Comparison of ENCODE assay signal across 19 cellular contexts in the genomic region with DNA sequence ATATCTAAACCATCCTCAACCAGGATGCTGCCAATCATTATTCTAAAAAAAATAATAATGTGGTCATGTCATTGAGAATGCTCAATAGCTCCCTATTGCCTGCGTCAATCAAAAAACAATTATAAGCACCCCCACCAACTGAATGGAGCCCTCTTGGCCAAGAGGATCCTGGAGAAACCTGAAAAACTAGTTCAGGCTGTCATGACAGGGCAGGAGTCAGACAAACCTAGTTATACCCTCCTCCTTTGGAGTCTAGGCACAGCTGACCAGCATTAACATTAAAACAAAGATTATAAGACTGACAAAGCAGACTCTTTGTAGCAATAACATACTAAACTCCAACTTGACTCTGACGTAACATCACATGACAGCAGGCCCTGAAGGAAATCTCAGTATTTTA.
A peak's percentile ranks its signal among the peaks of the same experiment; 100 is the strongest.
DNase-seq lines count a peak whose midpoint lies in the region; ATAC-seq and TF ChIP-seq lines count a peak whose summit lies in the region.
"Had no signal": no experiment of that assay in that cellular context is flagged by ENCODE, and none has a peak within 500 bp of the region (broad histone marks: within the 10 kb centered on the region; RNA-seq: fewer than 3 reads in every experiment).

No MANE protein-coding gene starts in this region.

- no peak overlapping the region for H3K18ac ChIP-seq in trophoblast cell (ENCODE audit: low read length)

- H3K4me1 ChIP-seq in endodermal cell (ENCODE audit: control insufficient read depth, insufficient read depth, low read length) (peaks cover 13% of the 10 kb centered on the region), trophoblast cell (ENCODE audit: control insufficient read depth in 1 of 2, insufficient read depth in 2 of 2, low read length in 2 of 2) (peaks cover 0 to 2% of the 10 kb centered on the region in 2 experiments), right lobe of liver (no peaks in the 10 kb centered on the region)
- H3K4me1 ChIP-seq: BE2C had no signal

- H3K4me3 ChIP-seq in endodermal cell (ENCODE audit: low read length) (peak overlapping the region; percentile 10), trophoblast cell (ENCODE audit: low read depth, low read length) (no peak overlapping the region), right lobe of liver (no peak overlapping the region)
- H3K4me3 ChIP-seq: GM23248 had no signal

- no peaks in the 10 kb centered on the region for H3K79me1 ChIP-seq in trophoblast cell (ENCODE audit: low read length)

- H3K9ac ChIP-seq in endodermal cell (ENCODE audit: extremely low read depth, low read length, poor library complexity, severe bottlenecking) (no peak overlapping the region), trophoblast cell (ENCODE audit: low read length) (no peak overlapping the region)
- H3K9ac ChIP-seq: GM23248 had no signal

- H3K27me3 ChIP-seq in endodermal cell (ENCODE audit: control insufficient read depth, insufficient read depth, low read length, poor library complexity, severe bottlenecking) (no peaks in the 10 kb centered on the region), trophoblast cell (ENCODE audit: insufficient read depth, low read length) (no peaks in the 10 kb centered on the region), right lobe of liver (no peaks in the 10 kb centered on the region)

- no peak overlapping the region for H2AK5ac ChIP-seq in trophoblast cell (ENCODE audit: low read length)

- peaks cover 4% of the 10 kb centered on the region for H3K36me3 Mint-ChIP-seq in endodermal cell (ENCODE audit: low read depth)

- no peak overlapping the region for H4K91ac ChIP-seq in trophoblast cell (ENCODE audit: low read depth, low read length)

- TF ChIP-seq CTCF in endodermal cell (conservative IDR thresholded peaks at IDR 0.05) (no peak), right lobe of liver (IDR thresholded peaks at IDR 0.05) (no peak)

- H3K9me3 ChIP-seq in endodermal cell (ENCODE audit: control insufficient read depth, low read length): peaks cover 21% of the 10 kb centered on the region
- H3K9me3 ChIP-seq in trophoblast cell (ENCODE audit: insufficient read depth, low read depth, low read length): no peaks in the 10 kb centered on the region
- H3K9me3 ChIP-seq in right lobe of liver: no peaks in the 10 kb centered on the region
- H3K9me3 ChIP-seq: BE2C had no signal

- no peak overlapping the region for H3K4ac ChIP-seq in trophoblast cell (ENCODE audit: low read depth, low read length)

- DNase-seq in DMS153 (lab: John Stamatoyannopoulos, UW) (peak; percentile 53), DMS153 treated with DMSO at 0.1 percent for 48 hours (lab: John Stamatoyannopoulos, UW; ENCODE audit: unreplicated experiment) (no peak), NCI-H2029 (lab: John Stamatoyannopoulos, UW) (peak; percentile 15), endodermal cell (peak; percentile 58), trophoblast cell (peak; percentile 7 to 33), right lobe of liver (no peak)
- no peak for DNase-seq in activated CD4-positive, alpha-beta T cell treated with anti-CD3 and anti-CD28 coated beads for 1 hour
- DNase-seq: BE2C; CD4-positive, alpha-beta T cell; GM23248; KBM-7; MV-4-11; NCI-H1436; NCI-H2081 treated with DMSO at 0.1 percent for 48 hours; NCI-H2227 treated with DMSO at 0.1 percent for 48 hours; NK-92 treated with Interleukin-12 subunit alpha and Interleukin-12 subunit beta, amount 100 ng/mL, for 24 hours; SIG-M5 had no signal

- H3K79me2 ChIP-seq in trophoblast cell (ENCODE audit: control insufficient read depth, insufficient read depth, low read length, poor library complexity): no peaks in the 10 kb centered on the region

- intact Hi-C loops in right lobe of liver (cut with DNase I): no loop called here

- no peak overlapping the region for H3K23ac ChIP-seq in trophoblast cell (ENCODE audit: low read length)

- WGBS in endodermal cell (ENCODE audit: insufficient coverage in 1 of 2, insufficient read length in 1 of 2), 2 experiments: 64 to 70% methylated on average over 1 to 2 of the region's 2 CpGs
- no CpG with 5 or more reads among the region's 2 CpGs for WGBS in trophoblast cell (ENCODE audit: extremely low coverage, insufficient coverage, insufficient read length)
- 25% methylated on average over 2 of the region's 2 CpGs for WGBS in right lobe of liver (ENCODE audit: insufficient coverage, low coverage, low lambda C conversion rate, missing lambda C conversion rate)

- H2BK120ac ChIP-seq in trophoblast cell (ENCODE audit: insufficient read depth, low read length, poor library complexity): no peak overlapping the region

- H3K4me1 Mint-ChIP-seq in endodermal cell: peaks cover 32% of the 10 kb centered on the region

- H3K4me3 Mint-ChIP-seq in endodermal cell: no peak overlapping the region
- H3K4me3 Mint-ChIP-seq: CD4-positive, alpha-beta T cell had no signal

- H3K36me3 ChIP-seq in endodermal cell (ENCODE audit: control insufficient read depth, insufficient read depth, low read length) (peaks cover 3% of the 10 kb centered on the region), trophoblast cell (ENCODE audit: control insufficient read depth in 1 of 2, insufficient read depth in 2 of 2, low read length in 2 of 2) (no peaks in the 10 kb centered on the region), right lobe of liver (no peaks in the 10 kb centered on the region)
- H3K36me3 ChIP-seq: BE2C had no signal

- no peak for TF ChIP-seq POLR2A in right lobe of liver (IDR thresholded peaks at IDR 0.05)

- H2BK5ac ChIP-seq in trophoblast cell (ENCODE audit: low read depth, low read length, poor library complexity): no peak overlapping the region

- H4K12ac ChIP-seq in trophoblast cell (ENCODE audit: low read depth, low read length): no peak overlapping the region

- peaks cover 18% of the 10 kb centered on the region for H3K9me3 Mint-ChIP-seq in endodermal cell
- H3K9me3 Mint-ChIP-seq: CD4-positive, alpha-beta T cell had no signal

- no peak overlapping the region for H3K4me2 ChIP-seq in trophoblast cell (ENCODE audit: low read length)

- H2BK12ac ChIP-seq in trophoblast cell (ENCODE audit: low read length): no peak overlapping the region

- H3K14ac ChIP-seq in trophoblast cell (ENCODE audit: low read length): no peak overlapping the region

- ATAC-seq in HG02642 (IDR thresholded peaks at IDR 0.05; ENCODE audit: poor library complexity, unreplicated experiment): no peak
- no peak for ATAC-seq in right lobe of liver

- no peaks in the 10 kb centered on the region for H3K27me3 Mint-ChIP-seq in endodermal cell (ENCODE audit: insufficient read depth)

- H2AFZ ChIP-seq in trophoblast cell (ENCODE audit: insufficient read depth, low read length, poor library complexity): no peak overlapping the region
- H2AFZ ChIP-seq: GM23248 had no signal

- H3K27ac ChIP-seq in endodermal cell (ENCODE audit: low read depth, low read length) (no peak overlapping the region), trophoblast cell (ENCODE audit: low read depth, low read length) (no peak overlapping the region), right lobe of liver (no peak overlapping the region)
- H3K27ac ChIP-seq: 22Rv1, GM23248 had no signal

- no peak overlapping the region for H4K8ac ChIP-seq in trophoblast cell (ENCODE audit: low read depth, low read length)

- H3K27ac Mint-ChIP-seq in endodermal cell: peak overlapping the region; percentile 80
- H3K27ac Mint-ChIP-seq: CD4-positive, alpha-beta T cell had no signal

Comparison
In these comparisons a context has a peak if more than half of its experiments do, and no peak if none do; other contexts are left out.
1. DNase-seq: peak in DMS153 (single experiment), NCI-H2029 (single experiment), endodermal cell (single experiment) and trophoblast cell (2 of 2); none in DMS153 treated with DMSO at 0.1 percent for 48 hours (single experiment), activated CD4-positive, alpha-beta T cell treated with anti-CD3 and anti-CD28 coated beads for 1 hour (single experiment) and right lobe of liver (0 of 3).